Comparison of ENCODE assay signal across 9 cellular contexts in genomic region chr12:102912258-102912657, GRCh38. TPM values are rescaled to one million over a fixed set of nuclear protein-coding genes. Genes with fewer than 3 reads are reported as not detected.
"Had no signal": no experiment of that assay in that cellular context is flagged by ENCODE, and none has a peak within 500 bp of the region (broad histone marks: within the 10 kb centered on the region; RNA-seq: fewer than 3 reads in every experiment).

No MANE protein-coding gene starts in this region.

- H3K27ac ChIP-seq: HL-60 had no signal

- FAIRE-seq: H1, H54 had no signal

- DNase-seq: H9, HCEC 1CT, KG1 had no signal

- H3K4me3 ChIP-seq: GM23338 had no signal

- ATAC-seq: GM23338 had no signal

- H3K4me2 ChIP-seq: GM23338 had no signal

- H2AFZ ChIP-seq: GM23338 had no signal

RNA-seq across cellular contexts. Expression of gene PAH, which starts 4.8 kb away (rescaled TPM):
- total RNA-seq: HT1080 had no signal
- polyA plus RNA-seq: IgD-negative memory B cell had no signal

RNA-seq across cellular contexts. Expression of gene ASCL1, which starts 45.2 kb away (rescaled TPM):
- total RNA-seq: GM23338, H1, H9, HT1080 had no signal
- polyA plus RNA-seq: IgD-negative memory B cell had no signal
